Comparison of ENCODE assay signal across 24 cellular contexts in genomic region chr2:195899226-195899625, GRCh38.
A peak's percentile ranks its signal among the peaks of the same experiment; 100 is the strongest.
DNase-seq lines count a peak whose midpoint lies in the region; ATAC-seq and TF ChIP-seq lines count a peak whose summit lies in the region.
"Had no signal": no experiment of that assay in that cellular context is flagged by ENCODE, and none has a peak within 500 bp of the region (broad histone marks: within the 10 kb centered on the region; RNA-seq: fewer than 3 reads in every experiment).

No MANE protein-coding gene starts in this region.

- H3K9me3 ChIP-seq in IMR-90 (ENCODE audit: control insufficient read depth, insufficient read depth, low read length) = no peaks in the 10 kb centered on the region
- H3K9me3 ChIP-seq in neural progenitor cell (ENCODE audit: low read depth) = no peaks in the 10 kb centered on the region
- H3K9me3 ChIP-seq: ascending aorta, Peyer's patch, spleen, uterus had no signal

- no TSS peak for BruUV-seq in IMR-90 (replicated peaks; lab: Mats Ljungman, UMichigan)

- H3K27me3 Mint-ChIP-seq in nephron (ENCODE audit: low read depth) (no peaks in the 10 kb centered on the region), neural progenitor cell (ENCODE audit: insufficient read depth, low read depth) (no peaks in the 10 kb centered on the region)
- H3K27me3 Mint-ChIP-seq: activated CD4-positive, alpha-beta memory T cell treated with anti-CD3 and anti-CD28 coated beads for 36 hours had no signal

- DNase-seq in BJ (ENCODE audit: low read depth) (peak; percentile 4), IMR-90 (peak; percentile 4), choroid plexus epithelial cell (ENCODE audit: low read depth) (peak; percentile 34), cerebellar cortex (ENCODE audit: low spot score) (no peak), iPS-NIHi11 (ENCODE audit: low spot score) (no peak), neural progenitor cell (ENCODE audit: low spot score) (no peak), hepatic stellate cell (ENCODE audit: low spot score) (no peak)
- DNase-seq: activated CD4-positive, alpha-beta memory T cell treated with anti-CD3 and anti-CD28 coated beads for 36 hours; activated CD8-positive, alpha-beta memory T cell treated with anti-CD3 and anti-CD28 coated beads, Interleukin-2, amount 50 U/mL, for 48 hours; cerebellar nuclear complex; effector memory CD4-positive, alpha-beta T cell; SIG-M5; spleen; stimulated activated CD4-positive, alpha-beta T cell treated with anti-CD3 and anti-CD28 coated beads, Interleukin-4, amount 100 ng/mL, for 1 hour; T-cell had no signal

- H4K20me1 ChIP-seq in IMR-90 (ENCODE audit: insufficient read depth, low read length) = no peaks in the 10 kb centered on the region
- H4K20me1 ChIP-seq in neural progenitor cell (ENCODE audit: low read depth) = no peaks in the 10 kb centered on the region

- no peak overlapping the region for H2AK5ac ChIP-seq in IMR-90 (ENCODE audit: low read depth, low read length)

- no peaks in the 10 kb centered on the region for H3K9me1 ChIP-seq in IMR-90 (ENCODE audit: insufficient read depth, low read length)

- H3K4me3 Mint-ChIP-seq in nephron (no peak overlapping the region), neural progenitor cell (no peak overlapping the region)
- H3K4me3 Mint-ChIP-seq: activated CD4-positive, alpha-beta memory T cell treated with anti-CD3 and anti-CD28 coated beads for 36 hours; CD14-positive monocyte; stimulated activated memory B cell treated with anti-CD40 and anti-IgM and Interleukin-4, amounts not matched to agents 10 μg/mL and 1 μg/mL and 100 μg/mL, for 72 hours; T-cell had no signal

- no peak for TF ChIP-seq POLR2A in IMR-90 (IDR thresholded peaks at IDR 0.05; ENCODE audit: low read depth, low read length)

- no peak overlapping the region for H2AFZ ChIP-seq in IMR-90 (replicated peaks; ENCODE audit: low read length, poor library complexity)
- no peak overlapping the region for H2AFZ ChIP-seq in neural progenitor cell (replicated peaks)

- H2BK120ac ChIP-seq in IMR-90 (ENCODE audit: low read depth, low read length) = peak overlapping the region; percentile 67; the same call in 1 of the 2 replicates

- POLR2A ChIA-PET in BJ (lab: Charles Lee) (no interaction called here), IMR-90 (lab: Charles Lee; ENCODE audit: unreplicated experiment) (no interaction called here)

- no peaks in the 10 kb centered on the region for H3K36me3 Mint-ChIP-seq in nephron (ENCODE audit: low read depth)
- H3K36me3 Mint-ChIP-seq in neural progenitor cell = no peaks in the 10 kb centered on the region
- H3K36me3 Mint-ChIP-seq: activated CD4-positive, alpha-beta memory T cell treated with anti-CD3 and anti-CD28 coated beads for 36 hours; activated naive CD4-positive, alpha-beta T cell treated with anti-CD3 and anti-CD28 coated beads, Interleukin-2, amount 50 U/mL, for 72 hours; CD14-positive monocyte; stimulated activated memory B cell treated with anti-CD40 and anti-IgM and Interleukin-4, amounts not matched to agents 10 μg/mL and 1 μg/mL and 100 μg/mL, for 72 hours; T-cell had no signal

- H2BK20ac ChIP-seq in IMR-90 (ENCODE audit: low read depth, low read length) = peak overlapping the region; percentile 80; the same call in 1 of the 2 replicates

- H3K4me3 ChIP-seq in BJ (ENCODE audit: low read depth, low read length) = no peak overlapping the region
- H3K4me3 ChIP-seq in IMR-90 (ENCODE audit: insufficient read depth, low read depth, low read length) = no peak overlapping the region
- H3K4me3 ChIP-seq in choroid plexus epithelial cell (ENCODE audit: low read depth, low read length) = no peak overlapping the region
- no peak overlapping the region for H3K4me3 ChIP-seq in neural progenitor cell
- H3K4me3 ChIP-seq: ascending aorta, Peyer's patch, spleen, uterus had no signal

- CTCF ChIA-PET in BJ (lab: Yijun Ruan, JAX) = interaction anchor here (1.2 kb wide), 1 partner anchor 168 kb away, joined by 3 read pairs; no protein-coding TSS in a partner anchor
- CTCF ChIA-PET in IMR-90 (lab: Yijun Ruan, JAX) = no interaction called here

- H3K27ac ChIP-seq in IMR-90 (ENCODE audit: insufficient read depth, low read length) = no peak overlapping the region; the same call in 1 of the 2 replicates
- no peak overlapping the region for H3K27ac ChIP-seq in neural progenitor cell
- H3K27ac ChIP-seq: ascending aorta, KMS-11, Peyer's patch, spleen, uterus had no signal

- no peak for TF ChIP-seq CTCF in BJ (IDR thresholded peaks at IDR 0.05; ENCODE audit: insufficient read depth, low read depth, low read length)
- TF ChIP-seq CTCF in IMR-90 (conservative IDR thresholded peaks at IDR 0.05; ENCODE audit: low read depth, low read length) = no peak
- TF ChIP-seq CTCF in choroid plexus epithelial cell (conservative IDR thresholded peaks at IDR 0.05; ENCODE audit: low read depth, low read length) = no peak
- no peak for TF ChIP-seq CTCF in nephron (IDR thresholded peaks at IDR 0.05; ENCODE audit: unreplicated experiment in 3 of 3)
- no peak for TF ChIP-seq CTCF in neural progenitor cell (IDR thresholded peaks at IDR 0.05)

- no peak overlapping the region for H3K9ac ChIP-seq in IMR-90 (ENCODE audit: low read depth, low read length)
- no peak overlapping the region for H3K9ac ChIP-seq in neural progenitor cell
- H3K9ac ChIP-seq: KMS-11 had no signal

- in situ Hi-C loops in IMR-90 (cut with MboI; ENCODE audit: low sequenced_read_pairs) = no loop called here

- H3K79me2 ChIP-seq in neural progenitor cell (ENCODE audit: low read depth) = no peaks in the 10 kb centered on the region

- H3K27me3 ChIP-seq in BJ (ENCODE audit: control insufficient read depth, insufficient read depth, low read length) (no peaks in the 10 kb centered on the region), IMR-90 (ENCODE audit: control insufficient read depth, insufficient read depth, low read length) (no peaks in the 10 kb centered on the region; the same call in 1 of the 2 replicates), neural progenitor cell (no peaks in the 10 kb centered on the region)
- H3K27me3 ChIP-seq: ascending aorta, Peyer's patch, spleen, uterus had no signal

- intact Hi-C loops in IMR-90 (cut with micrococcal nuclease) = loop anchor here (5.0 kb wide), 1 partner anchor 77 kb away; no protein-coding TSS in a partner anchor

- H3K4me1 ChIP-seq in IMR-90 (ENCODE audit: control insufficient read depth, insufficient read depth, low read length) = peaks cover 8% of the 10 kb centered on the region
- H3K4me1 ChIP-seq in neural progenitor cell = no peaks in the 10 kb centered on the region
- H3K4me1 ChIP-seq: ascending aorta, Peyer's patch, spleen, uterus had no signal

- no peak for TF ChIP-seq RAD21 in IMR-90 (IDR thresholded peaks at IDR 0.05; ENCODE audit: low read length)

- H3K4me1 Mint-ChIP-seq in nephron (peaks cover 13% of the 10 kb centered on the region), neural progenitor cell (no peaks in the 10 kb centered on the region)
- H3K4me1 Mint-ChIP-seq: CD14-positive monocyte; stimulated activated memory B cell treated with anti-CD40 and anti-IgM and Interleukin-4, amounts not matched to agents 10 μg/mL and 1 μg/mL and 100 μg/mL, for 72 hours; T-cell had no signal

- H3K4me2 ChIP-seq in IMR-90 (ENCODE audit: low read depth, low read length) (peak overlapping the region; percentile 32; the same call in 1 of the 2 replicates), neural progenitor cell (no peak overlapping the region)
- H3K4me2 ChIP-seq: KMS-11 had no signal

- H3K4ac ChIP-seq in IMR-90 (ENCODE audit: low read depth, low read length) = 0 out of 2 replicates have a peak overlapping the region, but pooled peaks have one; percentile 62

- H4K91ac ChIP-seq in IMR-90 (ENCODE audit: insufficient read depth, low read depth, low read length) = no peak overlapping the region

- ATAC-seq in IMR-90 (ENCODE audit: low read depth) = no peak
- ATAC-seq: activated naive CD4-positive, alpha-beta T cell treated with anti-CD3 and anti-CD28 coated beads, Interleukin-2, amount 50 U/mL, for 72 hours; stimulated activated memory B cell treated with anti-CD40 and anti-IgM and Interleukin-4, amounts not matched to agents 10 μg/mL and 1 μg/mL and 100 μg/mL, for 72 hours; T-cell had no signal

- peak overlapping the region in 1 of 2 experiments; percentile 34; a peak in 1 of 4 replicates for H4K8ac ChIP-seq in IMR-90 (ENCODE audit: low read depth in 2 of 2, low read length in 2 of 2)

- no peak overlapping the region; the same call in 1 of the 2 replicates for H3K18ac ChIP-seq in IMR-90 (ENCODE audit: low read depth, low read length)

- no peak overlapping the region; the same call in 1 of the 2 replicates for H3K56ac ChIP-seq in IMR-90 (ENCODE audit: extremely low read depth, insufficient read depth, low read length)

- no peaks in the 10 kb centered on the region for H3F3A ChIP-seq in neural progenitor cell (ENCODE audit: low read depth)

- H3K79me1 ChIP-seq in IMR-90 (ENCODE audit: low read depth in 1 of 2, low read length in 2 of 2) = no peaks in the 10 kb centered on the region

- no peaks in the 10 kb centered on the region for H3K36me3 ChIP-seq in BJ (ENCODE audit: control insufficient read depth, insufficient read depth, low read length)
- no peaks in the 10 kb centered on the region for H3K36me3 ChIP-seq in IMR-90 (ENCODE audit: control insufficient read depth, insufficient read depth, low read length)
- H3K36me3 ChIP-seq in neural progenitor cell = no peaks in the 10 kb centered on the region
- H3K36me3 ChIP-seq: ascending aorta, Peyer's patch, spleen, uterus had no signal

- no peak overlapping the region for H2BK15ac ChIP-seq in IMR-90 (ENCODE audit: low read depth, low read length)

- dilution Hi-C loops in IMR-90 (cut with HindIII; ENCODE audit: low sequenced_read_pairs, unreplicated experiment) = no loop called here

- H4K5ac ChIP-seq in IMR-90 (ENCODE audit: low read depth, low read length) = no peak overlapping the region

- H3K9me3 Mint-ChIP-seq in nephron = no peaks in the 10 kb centered on the region
- H3K9me3 Mint-ChIP-seq in neural progenitor cell = no peaks in the 10 kb centered on the region
- H3K9me3 Mint-ChIP-seq: activated CD4-positive, alpha-beta memory T cell treated with anti-CD3 and anti-CD28 coated beads for 36 hours; activated naive CD4-positive, alpha-beta T cell treated with anti-CD3 and anti-CD28 coated beads, Interleukin-2, amount 50 U/mL, for 72 hours; activated T-helper 2 cell treated with anti-CD3 and anti-CD28 coated beads, Interferon-gamma antibody, Interleukin-2, Interleukin-4, amounts not matched to agents 10 μg/mL and 5 μg/mL and 100 μg/mL, durations not matched to agents 14 hours and 24 hours and 36 hours; stimulated activated memory B cell treated with anti-CD40 and anti-IgM and Interleukin-4, amounts not matched to agents 10 μg/mL and 1 μg/mL and 100 μg/mL, for 72 hours had no signal

- H3K14ac ChIP-seq in IMR-90 (replicated peaks; ENCODE audit: low read depth, low read length) = no peak overlapping the region; the same call in 1 of the 2 replicates

- no peak overlapping the region for H2BK5ac ChIP-seq in IMR-90 (ENCODE audit: low read depth, low read length, poor library complexity, severe bottlenecking)

- peak overlapping the region; percentile 40 to 73 (median 55) for H3K27ac Mint-ChIP-seq in nephron
- no peak overlapping the region for H3K27ac Mint-ChIP-seq in neural progenitor cell
- H3K27ac Mint-ChIP-seq: activated CD4-positive, alpha-beta memory T cell treated with anti-CD3 and anti-CD28 coated beads for 36 hours; activated naive CD4-positive, alpha-beta T cell treated with anti-CD3 and anti-CD28 coated beads, Interleukin-2, amount 50 U/mL, for 72 hours; activated T-helper 2 cell treated with anti-CD3 and anti-CD28 coated beads, Interferon-gamma antibody, Interleukin-2, Interleukin-4, amounts not matched to agents 10 μg/mL and 5 μg/mL and 100 μg/mL, durations not matched to agents 14 hours and 24 hours and 36 hours; CD14-positive monocyte; stimulated activated memory B cell treated with anti-CD40 and anti-IgM and Interleukin-4, amounts not matched to agents 10 μg/mL and 1 μg/mL and 100 μg/mL, for 72 hours; T-cell had no signal

- peak overlapping the region; percentile 28; the same call in 1 of the 2 replicates for H3K23ac ChIP-seq in IMR-90 (ENCODE audit: low read depth, low read length)

- H2AK9ac ChIP-seq in IMR-90 (replicated peaks; ENCODE audit: low read depth, low read length, poor library complexity) = no peak overlapping the region

Comparison
In these comparisons a context has a peak if more than half of its experiments do, and no peak if none do; other contexts are left out.
1. DNase-seq: peak in BJ (single experiment), IMR-90 (single experiment) and choroid plexus epithelial cell (single experiment); none in cerebellar cortex (single experiment), iPS-NIHi11 (single experiment), neural progenitor cell (single experiment) and hepatic stellate cell (single experiment).